ENCODE assay signal across 8 cellular contexts in genomic region chr16:81469710-81470481, GRCh38. TPM values are rescaled to one million over a fixed set of nuclear protein-coding genes. Genes with fewer than 3 reads are reported as not detected.
DNase-seq lines count a peak whose midpoint lies in the region; ATAC-seq and TF ChIP-seq lines count a peak whose summit lies in the region.

No MANE protein-coding gene starts in this region.

- no TSS peak for BruUV-seq in Caco-2 (replicated peaks; lab: Mats Ljungman, UMichigan)

- H3K9me3 ChIP-seq in Caco-2 (no peaks in the 10 kb centered on the region), uterus (no peaks in the 10 kb centered on the region)

- H3K27me3 Mint-ChIP-seq in Caco-2 (ENCODE audit: insufficient read depth, unreplicated experiment) (no peaks in the 10 kb centered on the region), memory B cell (no peaks in the 10 kb centered on the region)
- H3K27me3 Mint-ChIP-seq in activated T-cell treated with anti-CD3 and anti-CD28 coated beads, Interleukin-2, amount 50 U/mL, for 4 hours (ENCODE audit: low read depth) = no peaks in the 10 kb centered on the region

- ATAC-seq in GM19467 (IDR thresholded peaks at IDR 0.05; ENCODE audit: unreplicated experiment) = peak; percentile 81
- peak; percentile 75 for ATAC-seq in HG03558 (IDR thresholded peaks at IDR 0.05; ENCODE audit: extremely low read depth, unreplicated experiment)
- ATAC-seq in activated T-cell treated with anti-CD3 and anti-CD28 coated beads, Interleukin-2, amount 50 U/mL, for 4 hours = peak; percentile 81 to 84
- ATAC-seq in memory B cell (ENCODE audit: low read depth) = peak; percentile 93

- no peaks in the 10 kb centered on the region for H3K27me3 ChIP-seq in Caco-2 (replicated peaks; ENCODE audit: control insufficient read depth, insufficient read depth, low read length)
- H3K27me3 ChIP-seq in uterus = no peaks in the 10 kb centered on the region

- no peaks in the 10 kb centered on the region for H3K9me3 Mint-ChIP-seq in Caco-2 (ENCODE audit: unreplicated experiment)
- no peaks in the 10 kb centered on the region for H3K9me3 Mint-ChIP-seq in activated T-cell treated with anti-CD3 and anti-CD28 coated beads, Interleukin-2, amount 50 U/mL, for 4 hours
- H3K9me3 Mint-ChIP-seq in memory B cell = no peaks in the 10 kb centered on the region

- no peaks in the 10 kb centered on the region; the same call in 1 of the 2 replicates for H3K36me3 ChIP-seq in Caco-2 (ENCODE audit: control insufficient read depth, insufficient read depth, low read length)
- H3K36me3 ChIP-seq in uterus = no peaks in the 10 kb centered on the region

- no peak overlapping the region for H3K4me3 ChIP-seq in Caco-2 (ENCODE audit: low read depth, low read length)
- H3K4me3 ChIP-seq in uterus = no peak overlapping the region

- H3K4me1 Mint-ChIP-seq in Caco-2 (ENCODE audit: low read depth, unreplicated experiment) = peaks cover 52% of the 10 kb centered on the region
- peaks cover 71% of the 10 kb centered on the region for H3K4me1 Mint-ChIP-seq in activated T-cell treated with anti-CD3 and anti-CD28 coated beads, Interleukin-2, amount 50 U/mL, for 4 hours (ENCODE audit: low read depth)
- H3K4me1 Mint-ChIP-seq in memory B cell = peaks cover 55% of the 10 kb centered on the region

- TF ChIP-seq CTCF in Caco-2 (IDR thresholded peaks at IDR 0.05; ENCODE audit: insufficient read depth in 1 of 2, low read depth in 1 of 2, low read length in 1 of 2, severe bottlenecking in 1 of 2, unreplicated experiment in 1 of 2) (no peak), uterus (IDR thresholded peaks at IDR 0.05) (no peak)

- no peak overlapping the region for H3K4me3 Mint-ChIP-seq in Caco-2 (ENCODE audit: unreplicated experiment)
- peak overlapping the region; percentile 46 for H3K4me3 Mint-ChIP-seq in activated T-cell treated with anti-CD3 and anti-CD28 coated beads, Interleukin-2, amount 50 U/mL, for 4 hours
- H3K4me3 Mint-ChIP-seq in memory B cell = peak overlapping the region; percentile 66

- no peak for TF ChIP-seq POLR2A in uterus (IDR thresholded peaks at IDR 0.05)

- POLR2A ChIA-PET in Caco-2 (lab: Charles Lee) = no interaction called here

- H3K36me3 Mint-ChIP-seq in Caco-2 (ENCODE audit: insufficient read depth, unreplicated experiment) = peaks cover 22% of the 10 kb centered on the region
- H3K36me3 Mint-ChIP-seq in activated T-cell treated with anti-CD3 and anti-CD28 coated beads, Interleukin-2, amount 50 U/mL, for 4 hours (ENCODE audit: insufficient read depth) = no peaks in the 10 kb centered on the region
- H3K36me3 Mint-ChIP-seq in memory B cell = peaks cover 7% of the 10 kb centered on the region

- DNase-seq in Caco-2 (no peak), memory B cell (ENCODE audit: low spot score in 2 of 2) (peak in 1 of 2 donors; percentile 33), DMS79 (lab: John Stamatoyannopoulos, UW) (no peak), HuH-7 (ENCODE audit: low spot score) (no peak), uterus (no peak)
- DNase-seq in activated T-cell treated with anti-CD3 and anti-CD28 coated beads, Interleukin-2, amount 50 U/mL, for 4 hours = no peak

- CTCF ChIA-PET in Caco-2 (lab: Charles Lee) = no interaction called here

- intact Hi-C loops in Caco-2 (cut with micrococcal nuclease; ENCODE audit: unreplicated experiment) = no loop called here
- intact Hi-C loops in uterus (cut with DNase I; ENCODE audit: low total_unique reads) = no loop called here

- H3K4me1 ChIP-seq in Caco-2 (peaks cover 10% of the 10 kb centered on the region; the same call in 1 of the 2 replicates), uterus (peaks cover 0 to 14% of the 10 kb centered on the region in 2 donors)

- no peak overlapping the region for H3K27ac ChIP-seq in uterus

- H3K27ac Mint-ChIP-seq in Caco-2 (ENCODE audit: unreplicated experiment) = peak overlapping the region; percentile 31
- peak overlapping the region; percentile 91 for H3K27ac Mint-ChIP-seq in memory B cell

RNA-seq across cellular contexts. Expression of gene CMIP, which starts 25.3 kb away (rescaled TPM):
- 63.7 and 68.0 TPM in 2 replicates for total RNA-seq in Caco-2 (2022)
- 10 to 100 TPM; 20.8 to 23.5 (median 21.9) TPM for total RNA-seq in activated T-cell treated with anti-CD3 and anti-CD28 coated beads, Interleukin-2, amount 50 U/mL, for 4 hours
- total RNA-seq in uterus = 100 to 1,000 TPM in 1 of 4 donors, 10 to 100 TPM in 3; 16.7 to 104 (median 43.6) TPM
